In the genomic region with DNA sequence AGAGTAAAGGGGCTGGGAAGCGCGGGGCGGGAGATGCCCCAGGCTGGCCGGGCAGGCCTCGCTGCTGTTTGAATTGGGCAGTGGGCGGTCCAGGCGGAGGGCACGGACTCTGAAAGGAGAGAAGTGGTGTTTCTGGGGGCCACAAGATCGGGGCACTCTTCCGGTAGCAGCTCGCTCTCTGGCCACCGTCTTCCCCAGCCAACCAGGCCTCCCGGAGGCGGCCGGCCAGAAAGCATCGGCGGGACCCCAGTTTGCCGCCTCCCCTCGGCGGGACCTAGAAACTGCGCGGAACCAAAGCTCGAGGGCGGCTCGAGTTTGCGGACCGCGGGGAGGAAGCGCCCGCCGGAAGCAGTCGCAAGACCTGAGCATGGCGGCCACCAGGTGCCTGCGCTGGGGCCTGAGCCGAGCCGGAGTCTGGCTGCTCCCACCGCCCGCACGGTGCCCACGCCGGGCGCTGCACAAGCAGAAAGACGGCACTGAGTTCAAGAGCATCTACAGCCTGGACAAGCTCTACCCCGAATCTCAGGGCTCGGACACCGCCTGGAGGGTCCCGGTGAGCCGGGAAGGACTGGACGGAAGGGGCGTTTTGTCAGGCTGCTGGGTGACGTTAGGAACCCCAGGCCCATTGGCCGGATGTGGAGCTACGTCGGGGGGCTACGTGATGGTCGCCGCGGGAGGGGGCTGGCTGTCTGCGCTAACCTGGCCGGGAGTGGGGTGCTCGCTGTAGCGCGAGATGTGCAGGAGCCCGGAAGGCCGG, we compare ENCODE assay signal across 1 cellular context.
TF ChIP-seq lines count a peak whose summit lies in the region.

Gene MRPL58 (plus strand): TSS at position 351 of the 757 bp plus-strand sequence. CDS start 17 bp downstream, at position 368.

TF ChIP-seq in K562, 482 proteins besides CTCF, POLR2A, EP300 and RAD21 (continued from another document):
- TF ChIP-seq, protein P1, sequence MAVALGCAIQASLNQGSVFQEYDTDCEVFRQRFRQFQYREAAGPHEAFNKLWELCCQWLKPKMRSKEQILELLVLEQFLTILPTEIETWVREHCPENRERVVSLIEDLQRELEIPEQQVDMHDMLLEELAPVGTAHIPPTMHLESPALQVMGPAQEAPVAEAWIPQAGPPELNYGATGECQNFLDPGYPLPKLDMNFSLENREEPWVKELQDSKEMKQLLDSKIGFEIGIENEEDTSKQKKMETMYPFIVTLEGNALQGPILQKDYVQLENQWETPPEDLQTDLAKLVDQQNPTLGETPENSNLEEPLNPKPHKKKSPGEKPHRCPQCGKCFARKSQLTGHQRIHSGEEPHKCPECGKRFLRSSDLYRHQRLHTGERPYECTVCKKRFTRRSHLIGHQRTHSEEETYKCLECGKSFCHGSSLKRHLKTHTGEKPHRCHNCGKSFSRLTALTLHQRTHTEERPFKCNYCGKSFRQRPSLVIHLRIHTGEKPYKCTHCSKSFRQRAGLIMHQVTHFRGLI (CRISPR knock-in tag; IDR thresholded peaks at IDR 0.05) = no peak
- no peak for TF ChIP-seq HEY1 (CRISPR knock-in tag; IDR thresholded peaks at IDR 0.05; ENCODE audit: borderline replicate concordance)
- peak; percentile 11; the same call in 1 of the 2 replicates for TF ChIP-seq MXI1 (IDR thresholded peaks at IDR 0.05; ENCODE audit: low read depth, low read length)
- TF ChIP-seq TOE1 (IDR thresholded peaks at IDR 0.05; ENCODE audit: borderline replicate concordance) = peak; percentile 68; the same call in 1 of the 2 replicates
- TF ChIP-seq TOE1 (CRISPR knock-in tag; IDR thresholded peaks at IDR 0.05; ENCODE audit: borderline replicate concordance, low read depth) = no peak
- TF ChIP-seq NR2C2 (CRISPR knock-in tag; IDR thresholded peaks at IDR 0.05) = peak; percentile 88; the same call in 1 of the 2 replicates
- TF ChIP-seq NR2C2 (tag; IDR thresholded peaks at IDR 0.05) = peak; percentile 92
- TF ChIP-seq HMGN3 (IDR thresholded peaks at IDR 0.05; ENCODE audit: borderline replicate concordance, extremely low read depth, insufficient read length, low read depth, low read length) = peak; percentile 84
- no peak for TF ChIP-seq HDAC6 (IDR thresholded peaks at IDR 0.05; ENCODE audit: low read depth, low read length)
- TF ChIP-seq ZBTB7A (IDR thresholded peaks at IDR 0.05; ENCODE audit: borderline replicate concordance, control insufficient read depth, low read depth, low read length) = peak; percentile 69; the same call in 1 of the 2 replicates
- 0 out of 2 replicates have a peak, but pooled peaks have one; percentile 34 for TF ChIP-seq HDAC2 (IDR thresholded peaks at IDR 0.05)
TF ChIP-seq in K562: peak in this region for 179.
